27 cellular contexts compared by ENCODE assay signal in genomic region chr1:176539018-176539417, GRCh38.
"Had no signal": no experiment of that assay in that cellular context is flagged by ENCODE, and none has a peak within 500 bp of the region (broad histone marks: within the 10 kb centered on the region; RNA-seq: fewer than 3 reads in every experiment).

No MANE protein-coding gene starts in this region.

- H3K4me1 ChIP-seq: ascending aorta, foreskin keratinocyte, gastrocnemius medialis had no signal

- H3K36me3 ChIP-seq: ascending aorta, brain microvascular endothelial cell, gastrocnemius medialis had no signal

- H3K27ac ChIP-seq: ascending aorta, brain microvascular endothelial cell, coronary artery, dorsolateral prefrontal cortex, foreskin keratinocyte, gastrocnemius medialis, VCaP had no signal

- DNase-seq: activated CD4-positive, alpha-beta memory T cell treated with anti-CD3 and anti-CD28 coated beads, Interleukin-2, amount 10 ng/mL, durations not matched to agents 7 days and 5 days; activated CD4-positive, alpha-beta T cell treated with anti-CD3 and anti-CD28 coated beads for 1 hour; activated CD4-positive, alpha-beta T cell treated with anti-CD3 and anti-CD28 coated beads for 4 hours; activated CD4-positive, alpha-beta T cell treated with anti-CD3 and anti-CD28 coated beads, Interleukin-2, amount 10 ng/mL, durations not matched to agents 7 days and 5 days; activated CD4-positive, alpha-beta T cell treated with anti-CD3 and anti-CD28 coated beads, Interleukin-2, amount 50 U/mL, for 4 hours; activated CD8-positive, alpha-beta memory T cell treated with anti-CD3 and anti-CD28 coated beads, Interleukin-2, amount 50 U/mL, for 48 hours; activated gamma-delta T cell; activated naive CD4-positive, alpha-beta T cell; activated naive CD4-positive, alpha-beta T cell treated with anti-CD3 and anti-CD28 coated beads, Interleukin-2, amount 10 ng/mL, durations not matched to agents 7 days and 5 days; activated naive CD8-positive, alpha-beta T cell treated with anti-CD3 and anti-CD28 coated beads, Interleukin-2, amount 10 ng/mL, durations not matched to agents 7 days and 5 days; activated T-cell treated with anti-CD3 and anti-CD28 coated beads for 4 hours; activated T-cell treated with anti-CD3 and anti-CD28 coated beads, Interleukin-2, amount 50 U/mL, for 24 hours; activated T-cell treated with anti-CD3 and anti-CD28 coated beads, Interleukin-2, amount 50 U/mL, for 72 hours; brain microvascular endothelial cell; dorsolateral prefrontal cortex; effector memory CD4-positive, alpha-beta T cell; endodermal cell; foreskin keratinocyte; gastrocnemius medialis; glutamatergic neuron; T-helper 2 cell had no signal

- H3K27me3 ChIP-seq: ascending aorta, brain microvascular endothelial cell, dorsolateral prefrontal cortex, foreskin keratinocyte had no signal

- H3K4me3 ChIP-seq: ascending aorta, coronary artery, dorsolateral prefrontal cortex, gastrocnemius medialis had no signal

- ATAC-seq: activated naive CD4-positive, alpha-beta T cell treated with anti-CD3 and anti-CD28 coated beads, Interleukin-2, amount 50 U/mL, for 72 hours; activated T-cell treated with anti-CD3 and anti-CD28 coated beads, Interleukin-2, amount 50 U/mL, for 72 hours; esophagus mucosa; foreskin keratinocyte; gastrocnemius medialis; WTC11 had no signal

- H3K9me3 ChIP-seq: ascending aorta, gastrocnemius medialis had no signal
